8 cellular contexts compared by ENCODE assay signal in genomic region chr17:76736349-76737081, GRCh38. TPM values are rescaled to one million over a fixed set of nuclear protein-coding genes. Genes with fewer than 3 reads are reported as not detected.
DNase-seq lines count a peak whose midpoint lies in the region; ATAC-seq and TF ChIP-seq lines count a peak whose summit lies in the region.

No MANE protein-coding gene starts in this region.

- peak overlapping the region; percentile 96 for H3K9ac ChIP-seq in H9 (ENCODE audit: extremely low read depth, insufficient read length, low read length)

- H3K4me1 ChIP-seq in H9 (ENCODE audit: insufficient read depth, low read length), result no peaks in the 10 kb centered on the region
- peaks cover 0 to 10% of the 10 kb centered on the region in 2 donors for H3K4me1 ChIP-seq in lung (ENCODE audit: control insufficient read depth in 2 of 2, insufficient read depth in 2 of 2, low read length in 2 of 2)

- H3T11ph ChIP-seq in H9 (ENCODE audit: low read length), result no peak overlapping the region

- no peaks in the 10 kb centered on the region for H3K79me1 ChIP-seq in H9 (ENCODE audit: insufficient read depth, low read depth, low read length, poor library complexity, severe bottlenecking)

- H3K56ac ChIP-seq in H9 (ENCODE audit: insufficient read length, low read depth, low read length), result peak overlapping the region; percentile 93

- H3K4me3 ChIP-seq in lung, result peak overlapping the region; percentile 100

- no peaks in the 10 kb centered on the region for H4K20me1 ChIP-seq in H9 (ENCODE audit: control insufficient read depth, insufficient read depth, insufficient read length)

- H2BK15ac ChIP-seq in H9 (ENCODE audit: low read depth, low read length), result no peak overlapping the region

- peak; percentile 41 for ATAC-seq in lung (ENCODE audit: insufficient read depth, low FRiP score)

- H2BK12ac ChIP-seq in H9 (ENCODE audit: insufficient read length, low read depth, low read length), result peak overlapping the region; percentile 68

- H2BK5ac ChIP-seq in H9 (ENCODE audit: insufficient read length, low read length), result peak overlapping the region; percentile 75

- H3K9me3 Mint-ChIP-seq in H9, result peaks cover 3 to 7% of the 10 kb centered on the region in 2 experiments; a peak in 2 of 5 replicates

- H3K14ac ChIP-seq in H9 (ENCODE audit: insufficient read depth, low read length), result peak overlapping the region; percentile 98

- no peak overlapping the region for H2AFZ ChIP-seq in H9 (ENCODE audit: low read length)

- no peaks in the 10 kb centered on the region for H3K27me3 ChIP-seq in H9 (ENCODE audit: insufficient read depth, low read length)
- H3K27me3 ChIP-seq in lung (ENCODE audit: control insufficient read depth, insufficient read depth), result no peaks in the 10 kb centered on the region

- peak overlapping the region; percentile 71 for H3K4me2 ChIP-seq in H9 (ENCODE audit: insufficient read depth, insufficient read length, low read length)

- peaks cover 17% of the 10 kb centered on the region; the same call in 1 of the 2 replicates for H3K79me2 ChIP-seq in H9 (ENCODE audit: insufficient read depth, low read length)

- H3K23me2 ChIP-seq in H9 (ENCODE audit: insufficient read length, low read depth, low read length, poor library complexity, severe bottlenecking), result no peaks in the 10 kb centered on the region

- TF ChIP-seq CTCF in H9 (conservative IDR thresholded peaks at IDR 0.05), result peak; percentile 23; the same call in 1 of the 3 replicates
- TF ChIP-seq CTCF in lung (IDR thresholded peaks at IDR 0.05; ENCODE audit: control extremely low read depth, extremely low read depth), result peak; percentile 1

- no peak overlapping the region for H2BK120ac ChIP-seq in H9 (ENCODE audit: low read depth, low read length, poor library complexity, severe bottlenecking)

- H4K5ac ChIP-seq in H9 (ENCODE audit: insufficient read length, low read depth, low read length), result peak overlapping the region; percentile 73

- no peak overlapping the region for H2BK20ac ChIP-seq in H9 (ENCODE audit: low read depth, low read length, poor library complexity, severe bottlenecking)

- H3K27ac ChIP-seq in H9 (ENCODE audit: insufficient read length, low read depth, low read length) (peak overlapping the region; percentile 34), lung (ENCODE audit: low read depth in 1 of 2, low read length in 1 of 2) (peak overlapping the region; percentile 99 to 100)

- peak overlapping the region; percentile 99 to 100 for H3K4me3 Mint-ChIP-seq in H9

- H2AK5ac ChIP-seq in H9 (ENCODE audit: insufficient read length, low read length), result no peak overlapping the region

- peak overlapping the region; percentile 71 for H3K4ac ChIP-seq in H9 (ENCODE audit: low read depth, low read length)

- peak overlapping the region; percentile 98 to 99 (median 98) for H3K27ac Mint-ChIP-seq in H9

- H3K18ac ChIP-seq in H9 (ENCODE audit: insufficient read length, low read depth, low read length), result peak overlapping the region; percentile 86

- H3K27me3 Mint-ChIP-seq in H9 (ENCODE audit: low read depth), result peaks cover 2% of the 10 kb centered on the region

- peaks cover 29 to 34% of the 10 kb centered on the region in 2 experiments for H3K4me1 Mint-ChIP-seq in H9

- no peak overlapping the region for H4K8ac ChIP-seq in H9 (replicated peaks; ENCODE audit: insufficient read length, low read depth, low read length)

- H3K36me3 Mint-ChIP-seq in H9 (ENCODE audit: insufficient read depth in 1 of 3, low read depth in 3 of 3), result peaks cover 36 to 56% (median 39%) of the 10 kb centered on the region in 3 experiments

- H3K9me3 ChIP-seq in H9 (ENCODE audit: control insufficient read depth, low read depth, low read length) (no peaks in the 10 kb centered on the region), lung (ENCODE audit: control insufficient read depth in 2 of 2, insufficient read depth in 1 of 2, low read length in 1 of 2) (no peaks in the 10 kb centered on the region)

- H3K36me3 ChIP-seq in lung (ENCODE audit: control insufficient read depth in 2 of 2, insufficient read depth in 2 of 2, low read length in 2 of 2), result peaks cover 2 to 15% of the 10 kb centered on the region in 2 donors

- DNase-seq in GDM1 (lab: John Stamatoyannopoulos, UW) (peak; percentile 34), H9 (peak; percentile 62), NCI-H1105 treated with DMSO at 0.1 percent for 48 hours (lab: John Stamatoyannopoulos, UW) (peak; percentile 46), ecto neural progenitor cell (ENCODE audit: low spot score) (peak; percentile 92), lung (ENCODE audit: low spot score) (peak; percentile 78), KG1 (lab: John Stamatoyannopoulos, UW) (no peak)
- peak; percentile 61 to 66 for DNase-seq in activated CD4-positive, alpha-beta T cell treated with anti-CD3 and anti-CD28 coated beads, Interleukin-2, amount 50 U/mL, for 48 hours
- peak; percentile 52 to 54 (median 52) for DNase-seq in stimulated activated CD4-positive, alpha-beta T cell treated with anti-CD3 and anti-CD28 coated beads, TNF-alpha, amount 100 ng/mL, for 4 hours (ENCODE audit: low read depth in 3 of 3)

- H4K91ac ChIP-seq in H9 (ENCODE audit: insufficient read length, low read depth, low read length), result peak overlapping the region; percentile 79

- peak overlapping the region; percentile 20 for H3K23ac ChIP-seq in H9 (ENCODE audit: insufficient read length, low read depth, low read length)

- WGBS in H9 (ENCODE audit: extremely low coverage, insufficient read length, low lambda C conversion rate), result no CpG with 5 or more reads among the region's 117 CpGs
- 0 to 1% methylated on average over 89 to 117 of the region's 117 CpGs for WGBS in lung, 2 donors

RNA-seq across cellular contexts. Expression of gene SRSF2, which starts 0.6 kb away (rescaled TPM):
- total RNA-seq in H9 (2021) (578 and 591 TPM in 2 replicates), lung (100 to 1,000 TPM; 172 to 215 TPM)
- polyA plus RNA-seq in lung, result 100 to 1,000 TPM; 136 to 251 TPM

RNA-seq across cellular contexts. Expression of gene MFSD11, which starts 1.4 kb away (rescaled TPM):
- total RNA-seq in H9 (2021) (19.9 and 21.8 TPM in 2 replicates), lung (10 to 100 TPM; 30.5 to 57.5 TPM)
- 10 to 100 TPM; 12.0 to 19.5 TPM for polyA plus RNA-seq in lung

RNA-seq across cellular contexts. Expression of gene METTL23, which starts 9.9 kb away (rescaled TPM):
- total RNA-seq in H9 (2021) (25.6 and 29.9 TPM in 2 replicates), lung (10 to 100 TPM; 23.1 to 34.5 TPM)
- 10 to 100 TPM; 37.7 to 43.1 TPM for polyA plus RNA-seq in lung

RNA-seq across cellular contexts. Expression of gene JMJD6, which starts 10.1 kb away (rescaled TPM):
- total RNA-seq in H9 (2021) (26.3 and 28.9 TPM in 2 replicates), lung (10 to 100 TPM; 25.6 to 34.3 TPM)
- polyA plus RNA-seq in lung, result 10 to 100 TPM; 23.8 to 52.9 TPM

RNA-seq across cellular contexts. Expression of gene MXRA7, which starts 25.8 kb away (rescaled TPM):
- 28.2 TPM in 2 replicates for total RNA-seq in H9 (2021)
- 100 to 1,000 TPM; 101 to 127 TPM for total RNA-seq in lung
- 10 to 100 TPM; 60.9 to 65.4 TPM for polyA plus RNA-seq in lung
